Comparison of ENCODE assay signal across 22 cellular contexts in the genomic region with DNA sequence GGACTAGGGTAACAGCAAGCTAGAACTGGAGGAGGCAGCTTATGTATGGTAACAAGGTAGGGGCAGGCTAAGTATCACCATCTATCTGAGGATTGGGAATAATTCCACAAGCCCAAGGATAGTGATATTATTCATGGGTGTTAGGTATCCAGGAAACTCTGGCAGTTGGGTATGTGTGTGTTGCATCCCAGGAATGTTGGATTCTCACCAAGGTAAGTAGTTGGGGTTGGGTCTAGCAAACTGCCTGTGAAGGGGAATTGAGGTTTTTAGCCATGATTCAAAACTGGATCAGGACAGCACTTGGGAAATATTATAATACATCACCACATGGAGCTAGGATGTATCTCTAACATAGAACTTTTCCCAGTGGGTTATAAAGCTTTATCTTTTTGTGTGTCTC.
"Had no signal": no experiment of that assay in that cellular context is flagged by ENCODE, and none has a peak within 500 bp of the region (broad histone marks: within the 10 kb centered on the region; RNA-seq: fewer than 3 reads in every experiment).

No MANE protein-coding gene starts in this region.

- H3K4me1 ChIP-seq: colonic mucosa, foreskin keratinocyte, left ventricle myocardium inferior, parathyroid adenoma, stomach, upper lobe of right lung had no signal

- H3K9me3 ChIP-seq: colonic mucosa, mucosa of descending colon, stomach, thoracic aorta, upper lobe of right lung had no signal

- H3K36me3 ChIP-seq: colonic mucosa, left ventricle myocardium inferior, stomach, thoracic aorta, upper lobe of right lung had no signal

- H3K27me3 Mint-ChIP-seq: activated CD4-positive, alpha-beta T cell treated with anti-CD3 and anti-CD28 coated beads, Interleukin-2, amount 10 ng/mL, durations not matched to agents 7 days and 5 days; activated naive CD8-positive, alpha-beta T cell treated with anti-CD3 and anti-CD28 coated beads, Interleukin-2, amount 10 ng/mL, durations not matched to agents 7 days and 5 days; naive thymus-derived CD4-positive, alpha-beta T cell had no signal

- H3K4me3 ChIP-seq: colonic mucosa, left ventricle myocardium inferior, mucosa of descending colon, stomach, thoracic aorta, upper lobe of right lung had no signal

- H3K27me3 ChIP-seq: colonic mucosa, foreskin keratinocyte, stomach, upper lobe of right lung had no signal

- DNase-seq: activated CD4-positive, alpha-beta T cell treated with anti-CD3 and anti-CD28 coated beads, Interleukin-2, amount 10 ng/mL, durations not matched to agents 7 days and 5 days; activated gamma-delta T cell treated with Interleukin-2 at 50 U/mL for 16 hours; activated naive CD8-positive, alpha-beta T cell treated with anti-CD3 and anti-CD28 coated beads, Interleukin-2, amount 10 ng/mL, durations not matched to agents 7 days and 5 days; aorta; caudate nucleus; colonic mucosa; effector CD4-positive, alpha-beta T cell; head of caudate nucleus; left ventricle myocardium inferior; mucosa of descending colon; naive thymus-derived CD4-positive, alpha-beta T cell; retina; stimulated activated CD4-positive, alpha-beta T cell treated with anti-CD3 and anti-CD28 coated beads, Interleukin-12 subunit alpha, Interleukin-12 subunit beta, amount 100 ng/mL, for 4 hours; stimulated activated CD4-positive, alpha-beta T cell treated with anti-CD3 and anti-CD28 coated beads, Interleukin-2, amount 100 ng/mL, for 24 hours; stomach; SW 1271; upper lobe of right lung had no signal

- H3K4me3 Mint-ChIP-seq: activated CD4-positive, alpha-beta T cell treated with anti-CD3 and anti-CD28 coated beads, Interleukin-2, amount 10 ng/mL, durations not matched to agents 7 days and 5 days; activated naive CD8-positive, alpha-beta T cell treated with anti-CD3 and anti-CD28 coated beads, Interleukin-2, amount 10 ng/mL, durations not matched to agents 7 days and 5 days; naive thymus-derived CD4-positive, alpha-beta T cell had no signal

- FAIRE-seq: islet of Langerhans, TTC549 had no signal

- H3K27ac ChIP-seq: colonic mucosa, foreskin keratinocyte, left ventricle myocardium inferior, parathyroid adenoma, stomach, thoracic aorta, upper lobe of right lung had no signal

- H3K36me3 Mint-ChIP-seq: activated naive CD8-positive, alpha-beta T cell treated with anti-CD3 and anti-CD28 coated beads, Interleukin-2, amount 10 ng/mL, durations not matched to agents 7 days and 5 days; naive thymus-derived CD4-positive, alpha-beta T cell had no signal

- ATAC-seq: foreskin keratinocyte; mucosa of descending colon; naive thymus-derived CD4-positive, alpha-beta T cell; upper lobe of right lung had no signal

- H3K27ac Mint-ChIP-seq: activated CD4-positive, alpha-beta T cell treated with anti-CD3 and anti-CD28 coated beads, Interleukin-2, amount 10 ng/mL, durations not matched to agents 7 days and 5 days; activated naive CD8-positive, alpha-beta T cell treated with anti-CD3 and anti-CD28 coated beads, Interleukin-2, amount 10 ng/mL, durations not matched to agents 7 days and 5 days; naive thymus-derived CD4-positive, alpha-beta T cell had no signal

- H3K4me1 Mint-ChIP-seq: activated CD4-positive, alpha-beta T cell treated with anti-CD3 and anti-CD28 coated beads, Interleukin-2, amount 10 ng/mL, durations not matched to agents 7 days and 5 days; activated naive CD8-positive, alpha-beta T cell treated with anti-CD3 and anti-CD28 coated beads, Interleukin-2, amount 10 ng/mL, durations not matched to agents 7 days and 5 days; naive thymus-derived CD4-positive, alpha-beta T cell had no signal

- H3K9me3 Mint-ChIP-seq: activated CD4-positive, alpha-beta T cell treated with anti-CD3 and anti-CD28 coated beads, Interleukin-2, amount 10 ng/mL, durations not matched to agents 7 days and 5 days; activated naive CD8-positive, alpha-beta T cell treated with anti-CD3 and anti-CD28 coated beads, Interleukin-2, amount 10 ng/mL, durations not matched to agents 7 days and 5 days had no signal
